ENCODE assay signal across 13 cellular contexts in the genomic region with DNA sequence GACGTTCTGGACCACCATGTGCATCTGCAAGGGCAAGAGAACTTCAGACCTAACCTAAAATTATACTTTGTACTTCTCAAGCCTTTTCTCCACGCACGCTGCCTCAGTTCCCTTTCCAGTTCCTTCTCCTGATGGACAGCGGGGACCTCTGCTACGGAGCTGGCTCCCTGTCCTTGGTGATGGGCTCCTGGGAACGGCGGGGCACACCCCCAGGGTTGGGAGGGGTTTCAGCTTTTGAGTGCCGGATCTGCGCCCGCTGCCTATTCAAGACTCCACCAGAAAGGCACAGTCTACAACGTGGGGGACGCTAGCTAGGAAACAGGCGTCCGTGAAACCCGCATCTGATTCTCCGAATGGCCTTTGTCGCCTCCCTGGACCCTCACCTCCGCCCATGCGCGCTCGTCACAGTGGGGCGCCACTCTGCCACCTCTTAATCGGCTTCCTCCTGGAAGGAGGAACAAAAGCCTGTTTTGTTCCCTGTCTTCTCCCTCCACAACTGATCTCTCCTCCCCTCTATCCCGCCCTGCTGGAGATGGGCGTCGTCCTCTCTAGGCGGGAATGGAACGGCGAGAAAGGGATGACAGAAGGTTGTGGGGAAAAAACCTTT. TPM values are rescaled to one million over a fixed set of nuclear protein-coding genes. Genes with fewer than 3 reads are reported as not detected.
DNase-seq lines count a peak whose midpoint lies in the region; ATAC-seq and TF ChIP-seq lines count a peak whose summit lies in the region.
"Had no signal": no experiment of that assay in that cellular context is flagged by ENCODE, and none has a peak within 500 bp of the region (broad histone marks: within the 10 kb centered on the region; RNA-seq: fewer than 3 reads in every experiment).

No MANE protein-coding gene starts in this region.

- no peak overlapping the region for H3K4ac ChIP-seq in trophoblast cell (ENCODE audit: low read depth, low read length)

- peak overlapping the region; percentile 69 for H3K23ac ChIP-seq in trophoblast cell (ENCODE audit: low read length)

- DNase-seq in GM03348 (ENCODE audit: low spot score), result peak; percentile 7
- peak; percentile 73 to 75 for DNase-seq in NCI-H524 (lab: John Stamatoyannopoulos, UW)
- no peak for DNase-seq in esophagus squamous epithelium (lab: John Stamatoyannopoulos, UW)
- DNase-seq in trophoblast cell, result no peak
- DNase-seq in thyroid gland, result no peak
- DNase-seq in NCI-H187 (lab: John Stamatoyannopoulos, UW), result no peak
- no peak for DNase-seq in NCI-H446 treated with DMSO at 0.1 percent for 48 hours (lab: John Stamatoyannopoulos, UW)
- DNase-seq: activated T-cell treated with anti-CD3 and anti-CD28 coated beads for 4 hours, colonic mucosa, T-helper 1 cell had no signal

- H2AK5ac ChIP-seq in trophoblast cell (ENCODE audit: low read length), result no peak overlapping the region

- intact Hi-C loops in esophagus squamous epithelium (cut with DNase I) (no loop called here), thyroid gland (cut with DNase I) (no loop called here)

- H3K9ac ChIP-seq in trophoblast cell (ENCODE audit: low read length), result no peak overlapping the region

- no peak overlapping the region for H4K91ac ChIP-seq in trophoblast cell (ENCODE audit: low read depth, low read length)

- WGBS in esophagus squamous epithelium, 2 donors, result 3 to 8% methylated on average over 24 to 25 of the region's 29 CpGs
- WGBS in trophoblast cell (ENCODE audit: extremely low coverage, insufficient coverage, insufficient read length), result no CpG with 5 or more reads among the region's 29 CpGs
- WGBS in thyroid gland, 2 donors, result 4 to 7% methylated on average over 24 to 29 of the region's 29 CpGs

- no peaks in the 10 kb centered on the region for H3K79me1 ChIP-seq in trophoblast cell (ENCODE audit: low read length)

- TF ChIP-seq CTCF in esophagus squamous epithelium (IDR thresholded peaks at IDR 0.05), result no peak
- no peak for TF ChIP-seq CTCF in thyroid gland (IDR thresholded peaks at IDR 0.05)

- H3K79me2 ChIP-seq in trophoblast cell (ENCODE audit: control insufficient read depth, insufficient read depth, low read length, poor library complexity), result no peaks in the 10 kb centered on the region

- no peak for ATAC-seq in HG02588 (IDR thresholded peaks at IDR 0.05; ENCODE audit: unreplicated experiment)
- ATAC-seq: left lobe of liver had no signal

- H3K9me3 ChIP-seq in esophagus squamous epithelium (no peaks in the 10 kb centered on the region), trophoblast cell (ENCODE audit: insufficient read depth, low read depth, low read length) (peaks cover 3% of the 10 kb centered on the region), thyroid gland (no peaks in the 10 kb centered on the region)
- H3K9me3 ChIP-seq: colonic mucosa had no signal

- H3K27ac ChIP-seq in esophagus squamous epithelium (no peak overlapping the region), trophoblast cell (ENCODE audit: low read depth, low read length) (no peak overlapping the region), thyroid gland (no peak overlapping the region)
- H3K27ac ChIP-seq: colonic mucosa had no signal

- TF ChIP-seq POLR2A in esophagus squamous epithelium (IDR thresholded peaks at IDR 0.05) (no peak), thyroid gland (IDR thresholded peaks at IDR 0.05) (no peak)

- no peak overlapping the region for H2BK5ac ChIP-seq in trophoblast cell (ENCODE audit: low read depth, low read length, poor library complexity)

- H3K27me3 ChIP-seq in esophagus squamous epithelium (peaks cover 0 to 35% (median 2%) of the 10 kb centered on the region in 4 donors), trophoblast cell (ENCODE audit: insufficient read depth, low read length) (peaks cover 19% of the 10 kb centered on the region), thyroid gland (peaks cover 8% of the 10 kb centered on the region)

- H3K4me1 ChIP-seq in esophagus squamous epithelium (peaks cover 5 to 16% (median 8%) of the 10 kb centered on the region in 3 donors), trophoblast cell (ENCODE audit: control insufficient read depth in 1 of 2, insufficient read depth in 2 of 2, low read length in 2 of 2) (peaks cover 7 to 11% of the 10 kb centered on the region in 2 experiments), thyroid gland (peaks cover 13 to 14% of the 10 kb centered on the region in 2 donors)
- H3K4me1 ChIP-seq: colonic mucosa had no signal

- H3K18ac ChIP-seq in trophoblast cell (ENCODE audit: low read length), result no peak overlapping the region

- peak overlapping the region in 3 of 4 donors; percentile 16 to 53 (median 26) for H3K4me3 ChIP-seq in esophagus squamous epithelium
- no peak overlapping the region for H3K4me3 ChIP-seq in trophoblast cell (ENCODE audit: low read depth, low read length)
- no peak overlapping the region for H3K4me3 ChIP-seq in thyroid gland (replicated peaks in 1 of 3)
- H3K4me3 ChIP-seq: colonic mucosa had no signal

- H2BK120ac ChIP-seq in trophoblast cell (ENCODE audit: insufficient read depth, low read length, poor library complexity), result no peak overlapping the region

- H4K12ac ChIP-seq in trophoblast cell (ENCODE audit: low read depth, low read length), result no peak overlapping the region

- no peak overlapping the region for H3K14ac ChIP-seq in trophoblast cell (ENCODE audit: low read length)

- no peak overlapping the region for H4K8ac ChIP-seq in trophoblast cell (ENCODE audit: low read depth, low read length)

- no peak overlapping the region for H2BK12ac ChIP-seq in trophoblast cell (ENCODE audit: low read length)

- H3K4me2 ChIP-seq in trophoblast cell (ENCODE audit: low read length), result peak overlapping the region; percentile 61

- no peak overlapping the region for H2AFZ ChIP-seq in trophoblast cell (ENCODE audit: insufficient read depth, low read length, poor library complexity)

- no peaks in the 10 kb centered on the region for H3K36me3 ChIP-seq in esophagus squamous epithelium
- H3K36me3 ChIP-seq in trophoblast cell (ENCODE audit: control insufficient read depth in 1 of 2, insufficient read depth in 2 of 2, low read length in 2 of 2), result no peaks in the 10 kb centered on the region
- no peaks in the 10 kb centered on the region for H3K36me3 ChIP-seq in thyroid gland
- H3K36me3 ChIP-seq: colonic mucosa had no signal

RNA-seq across cellular contexts. Expression of gene GPR149, which starts 2.2 kb away (rescaled TPM):
- total RNA-seq in esophagus squamous epithelium, result not detected
- 0.01 TPM in 1 of 2 replicates, not detected in the other for polyA plus RNA-seq in trophoblast cell (2013)
- total RNA-seq in thyroid gland, result under 1 TPM in 1 of 4 donors, not detected in 3; 0.11 TPM
- total RNA-seq: colonic mucosa, left lobe of liver, urinary bladder had no signal
- polyA plus RNA-seq: urinary bladder had no signal

Comparison
In these comparisons a context has a peak if more than half of its experiments do, and no peak if none do; other contexts are left out.
1. DNase-seq: peak in GM03348 (single experiment) and NCI-H524 (2 of 2); none in esophagus squamous epithelium (single experiment), trophoblast cell (0 of 2), thyroid gland (0 of 2), NCI-H187 (0 of 2) and NCI-H446 treated with DMSO at 0.1 percent for 48 hours (single experiment).
2. H3K4me3 ChIP-seq: peak in esophagus squamous epithelium (3 of 4); none in trophoblast cell (single experiment) and thyroid gland (0 of 3).